Comparison of ENCODE assay signal across 1 cellular context in the genomic region with DNA sequence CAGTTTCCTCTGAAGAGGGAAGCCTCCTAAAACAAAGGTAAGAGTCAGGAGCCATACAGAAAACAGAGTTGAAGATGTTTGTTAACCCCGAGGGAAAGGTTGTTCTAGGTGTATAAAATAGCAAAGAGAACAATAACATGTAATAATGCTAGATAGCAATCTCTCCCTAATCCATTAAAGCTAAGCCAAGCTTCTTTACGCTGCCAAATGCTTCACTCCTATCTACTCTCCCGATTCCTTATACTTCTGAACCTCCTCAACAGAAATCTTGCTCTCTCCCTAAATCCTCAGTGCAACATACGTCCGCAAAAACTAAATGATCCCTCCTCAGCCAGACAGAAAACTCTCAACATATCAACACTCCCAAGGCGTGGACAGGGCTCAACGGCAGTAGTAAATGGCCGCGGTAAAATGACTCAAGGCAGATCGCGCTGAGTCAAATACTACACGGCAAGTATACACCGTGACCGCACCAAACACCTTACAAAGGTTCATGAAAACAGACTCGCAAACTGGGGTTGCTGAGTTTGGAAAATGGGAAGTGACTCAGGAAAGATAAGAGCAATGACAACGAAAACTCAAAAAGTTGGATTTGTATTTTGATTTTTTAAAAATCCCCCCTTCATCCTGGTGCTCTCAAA.
TF ChIP-seq lines count a peak whose summit lies in the region.

No MANE protein-coding gene starts in this region.

TF ChIP-seq in K562, 482 proteins besides CTCF, POLR2A, EP300 and RAD21 (continued from another document and continues in another):
- TF ChIP-seq, protein P1, sequence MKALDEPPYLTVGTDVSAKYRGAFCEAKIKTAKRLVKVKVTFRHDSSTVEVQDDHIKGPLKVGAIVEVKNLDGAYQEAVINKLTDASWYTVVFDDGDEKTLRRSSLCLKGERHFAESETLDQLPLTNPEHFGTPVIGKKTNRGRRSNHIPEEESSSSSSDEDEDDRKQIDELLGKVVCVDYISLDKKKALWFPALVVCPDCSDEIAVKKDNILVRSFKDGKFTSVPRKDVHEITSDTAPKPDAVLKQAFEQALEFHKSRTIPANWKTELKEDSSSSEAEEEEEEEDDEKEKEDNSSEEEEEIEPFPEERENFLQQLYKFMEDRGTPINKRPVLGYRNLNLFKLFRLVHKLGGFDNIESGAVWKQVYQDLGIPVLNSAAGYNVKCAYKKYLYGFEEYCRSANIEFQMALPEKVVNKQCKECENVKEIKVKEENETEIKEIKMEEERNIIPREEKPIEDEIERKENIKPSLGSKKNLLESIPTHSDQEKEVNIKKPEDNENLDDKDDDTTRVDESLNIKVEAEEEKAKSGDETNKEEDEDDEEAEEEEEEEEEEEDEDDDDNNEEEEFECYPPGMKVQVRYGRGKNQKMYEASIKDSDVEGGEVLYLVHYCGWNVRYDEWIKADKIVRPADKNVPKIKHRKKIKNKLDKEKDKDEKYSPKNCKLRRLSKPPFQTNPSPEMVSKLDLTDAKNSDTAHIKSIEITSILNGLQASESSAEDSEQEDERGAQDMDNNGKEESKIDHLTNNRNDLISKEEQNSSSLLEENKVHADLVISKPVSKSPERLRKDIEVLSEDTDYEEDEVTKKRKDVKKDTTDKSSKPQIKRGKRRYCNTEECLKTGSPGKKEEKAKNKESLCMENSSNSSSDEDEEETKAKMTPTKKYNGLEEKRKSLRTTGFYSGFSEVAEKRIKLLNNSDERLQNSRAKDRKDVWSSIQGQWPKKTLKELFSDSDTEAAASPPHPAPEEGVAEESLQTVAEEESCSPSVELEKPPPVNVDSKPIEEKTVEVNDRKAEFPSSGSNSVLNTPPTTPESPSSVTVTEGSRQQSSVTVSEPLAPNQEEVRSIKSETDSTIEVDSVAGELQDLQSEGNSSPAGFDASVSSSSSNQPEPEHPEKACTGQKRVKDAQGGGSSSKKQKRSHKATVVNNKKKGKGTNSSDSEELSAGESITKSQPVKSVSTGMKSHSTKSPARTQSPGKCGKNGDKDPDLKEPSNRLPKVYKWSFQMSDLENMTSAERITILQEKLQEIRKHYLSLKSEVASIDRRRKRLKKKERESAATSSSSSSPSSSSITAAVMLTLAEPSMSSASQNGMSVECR (CRISPR knock-in tag; IDR thresholded peaks at IDR 0.05): peak; percentile 70; the same call in 1 of the 2 replicates
- TF ChIP-seq KLF6 (CRISPR knock-in tag; IDR thresholded peaks at IDR 0.05; ENCODE audit: borderline replicate concordance): no peak
- no peak for TF ChIP-seq SAFB2 (IDR thresholded peaks at IDR 0.05; ENCODE audit: borderline replicate concordance, low read depth, low read length, severe bottlenecking)
- no peak for TF ChIP-seq ID3 (CRISPR knock-in tag; IDR thresholded peaks at IDR 0.05)
- TF ChIP-seq ID3 (tag; IDR thresholded peaks at IDR 0.05): no peak
- TF ChIP-seq CREM (IDR thresholded peaks at IDR 0.05; ENCODE audit: low read depth): no peak
- TF ChIP-seq POLR2AphosphoS5 (IDR thresholded peaks at IDR 0.05; ENCODE audit: control insufficient read depth, insufficient read depth, low read depth, low read length): no peak
- TF ChIP-seq BHLHE40 (IDR thresholded peaks at IDR 0.05; ENCODE audit: low read length): no peak
- TF ChIP-seq FOXK2 (conservative IDR thresholded peaks at IDR 0.05 in 1 of 2, IDR thresholded peaks at IDR 0.05 in 1 of 2; ENCODE audit: low read depth in 2 of 2): peak in 1 of 2 experiments; percentile 50; a peak in 2 of 4 replicates
- TF ChIP-seq NR4A1 (CRISPR knock-in tag; IDR thresholded peaks at IDR 0.05): no peak
- TF ChIP-seq NR4A1 (tag; IDR thresholded peaks at IDR 0.05): no peak
- TF ChIP-seq DACH1 (IDR thresholded peaks at IDR 0.05; ENCODE audit: partially characterized antibody): no peak
- TF ChIP-seq ZNF197 (CRISPR knock-in tag; IDR thresholded peaks at IDR 0.05; ENCODE audit: low read depth): no peak
- peak; percentile 42; the same call in 1 of the 2 replicates for TF ChIP-seq ZNF316 (IDR thresholded peaks at IDR 0.05)
- peak; percentile 72 for TF ChIP-seq NFRKB (IDR thresholded peaks at IDR 0.05; ENCODE audit: low read depth)
- TF ChIP-seq BRF1 (IDR thresholded peaks at IDR 0.05; ENCODE audit: borderline replicate concordance, extremely low read depth, insufficient read length): no peak
- no peak for TF ChIP-seq SAFB (IDR thresholded peaks at IDR 0.05; ENCODE audit: borderline replicate concordance, low read depth, low read length)
- TF ChIP-seq ZNF668 (CRISPR knock-in tag; IDR thresholded peaks at IDR 0.05): no peak
- no peak for TF ChIP-seq HMG20B (CRISPR knock-in tag; IDR thresholded peaks at IDR 0.05)
- TF ChIP-seq ZNF212 (CRISPR knock-in tag; IDR thresholded peaks at IDR 0.05): no peak
- no peak for TF ChIP-seq HEY1 (CRISPR knock-in tag; IDR thresholded peaks at IDR 0.05; ENCODE audit: borderline replicate concordance)
- no peak for TF ChIP-seq PTTG1 (tag; IDR thresholded peaks at IDR 0.05; ENCODE audit: low read depth)
- TF ChIP-seq, protein P2, sequence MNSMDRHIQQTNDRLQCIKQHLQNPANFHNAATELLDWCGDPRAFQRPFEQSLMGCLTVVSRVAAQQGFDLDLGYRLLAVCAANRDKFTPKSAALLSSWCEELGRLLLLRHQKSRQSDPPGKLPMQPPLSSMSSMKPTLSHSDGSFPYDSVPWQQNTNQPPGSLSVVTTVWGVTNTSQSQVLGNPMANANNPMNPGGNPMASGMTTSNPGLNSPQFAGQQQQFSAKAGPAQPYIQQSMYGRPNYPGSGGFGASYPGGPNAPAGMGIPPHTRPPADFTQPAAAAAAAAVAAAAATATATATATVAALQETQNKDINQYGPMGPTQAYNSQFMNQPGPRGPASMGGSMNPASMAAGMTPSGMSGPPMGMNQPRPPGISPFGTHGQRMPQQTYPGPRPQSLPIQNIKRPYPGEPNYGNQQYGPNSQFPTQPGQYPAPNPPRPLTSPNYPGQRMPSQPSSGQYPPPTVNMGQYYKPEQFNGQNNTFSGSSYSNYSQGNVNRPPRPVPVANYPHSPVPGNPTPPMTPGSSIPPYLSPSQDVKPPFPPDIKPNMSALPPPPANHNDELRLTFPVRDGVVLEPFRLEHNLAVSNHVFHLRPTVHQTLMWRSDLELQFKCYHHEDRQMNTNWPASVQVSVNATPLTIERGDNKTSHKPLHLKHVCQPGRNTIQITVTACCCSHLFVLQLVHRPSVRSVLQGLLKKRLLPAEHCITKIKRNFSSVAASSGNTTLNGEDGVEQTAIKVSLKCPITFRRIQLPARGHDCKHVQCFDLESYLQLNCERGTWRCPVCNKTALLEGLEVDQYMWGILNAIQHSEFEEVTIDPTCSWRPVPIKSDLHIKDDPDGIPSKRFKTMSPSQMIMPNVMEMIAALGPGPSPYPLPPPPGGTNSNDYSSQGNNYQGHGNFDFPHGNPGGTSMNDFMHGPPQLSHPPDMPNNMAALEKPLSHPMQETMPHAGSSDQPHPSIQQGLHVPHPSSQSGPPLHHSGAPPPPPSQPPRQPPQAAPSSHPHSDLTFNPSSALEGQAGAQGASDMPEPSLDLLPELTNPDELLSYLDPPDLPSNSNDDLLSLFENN (IDR thresholded peaks at IDR 0.05; ENCODE audit: low read depth in 2 of 2, low read length in 2 of 2): no peak
- peak; percentile 65; the same call in 1 of the 2 replicates for TF ChIP-seq SPI1 (IDR thresholded peaks at IDR 0.05; ENCODE audit: borderline replicate concordance, low read depth, low read length)
- no peak for TF ChIP-seq ZNF717 (CRISPR knock-in tag; IDR thresholded peaks at IDR 0.05)
- peak; percentile 61; the same call in 1 of the 2 replicates for TF ChIP-seq SMARCA4 (IDR thresholded peaks at IDR 0.05)
- TF ChIP-seq GATAD2B (IDR thresholded peaks at IDR 0.05; ENCODE audit: borderline replicate concordance): no peak
- TF ChIP-seq ZBTB9 (CRISPR knock-in tag; IDR thresholded peaks at IDR 0.05): no peak
- no peak for TF ChIP-seq ZNF511 (CRISPR knock-in tag; IDR thresholded peaks at IDR 0.05)
- no peak for TF ChIP-seq ATF7 (IDR thresholded peaks at IDR 0.05)
- no peak for TF ChIP-seq MYBL2 (IDR thresholded peaks at IDR 0.05; ENCODE audit: low read depth)
- no peak for TF ChIP-seq MYBL2 (CRISPR knock-in tag; IDR thresholded peaks at IDR 0.05; ENCODE audit: borderline replicate concordance)
- no peak for TF ChIP-seq E2F4 (CRISPR knock-in tag; IDR thresholded peaks at IDR 0.05; ENCODE audit: low read depth)
- peak; percentile 28; the same call in 1 of the 2 replicates for TF ChIP-seq MAFG (tag; conservative IDR thresholded peaks at IDR 0.05)
- no peak for TF ChIP-seq RB1 (IDR thresholded peaks at IDR 0.05; ENCODE audit: low read depth)
- TF ChIP-seq ZNF586 (CRISPR knock-in tag; conservative IDR thresholded peaks at IDR 0.05): no peak
- TF ChIP-seq AFF1 (IDR thresholded peaks at IDR 0.05; ENCODE audit: low read depth in 1 of 2, partially characterized antibody in 2 of 2): no peak
- no peak for TF ChIP-seq POLR2B (IDR thresholded peaks at IDR 0.05; ENCODE audit: low read depth, partially characterized antibody)
- 0 out of 2 replicates have a peak, but pooled peaks have one; percentile 40 for TF ChIP-seq C11orf30 (IDR thresholded peaks at IDR 0.05; ENCODE audit: low read depth)
- TF ChIP-seq ZNF175 (CRISPR knock-in tag; IDR thresholded peaks at IDR 0.05; ENCODE audit: low read depth): no peak
- TF ChIP-seq SIN3B (IDR thresholded peaks at IDR 0.05; ENCODE audit: low read depth): no peak
- no peak for TF ChIP-seq NEUROD1 (IDR thresholded peaks at IDR 0.05; ENCODE audit: borderline replicate concordance, low read depth, low read length, partially characterized antibody)
- no peak for TF ChIP-seq CHCHD3 (CRISPR knock-in tag; IDR thresholded peaks at IDR 0.05)
- no peak for TF ChIP-seq CSDE1 (IDR thresholded peaks at IDR 0.05)
